ENCODE assay signal across 8 cellular contexts in genomic region chr1:186605762-186606350, GRCh38.
DNase-seq lines count a peak whose midpoint lies in the region; ATAC-seq and TF ChIP-seq lines count a peak whose summit lies in the region.

No MANE protein-coding gene starts in this region.

- H3K9me3 Mint-ChIP-seq in endodermal cell (no peaks in the 10 kb centered on the region), nephron (peaks cover 13% of the 10 kb centered on the region)

- WGBS in endodermal cell (ENCODE audit: insufficient coverage in 1 of 2, insufficient read length in 1 of 2), 2 experiments = 39% methylated on average over 4 of the region's 4 CpGs; no CpG with 5 or more reads in 1 of the 2 experiments

- H3K27ac Mint-ChIP-seq in endodermal cell = no peak overlapping the region
- H3K27ac Mint-ChIP-seq in nephron = no peak overlapping the region

- no peak overlapping the region for H3K27ac ChIP-seq in endodermal cell (ENCODE audit: low read depth, low read length)

- H3K27me3 Mint-ChIP-seq in endodermal cell (ENCODE audit: insufficient read depth) (no peaks in the 10 kb centered on the region), nephron (ENCODE audit: low read depth) (no peaks in the 10 kb centered on the region)

- H3K9ac ChIP-seq in endodermal cell (ENCODE audit: extremely low read depth, low read length, poor library complexity, severe bottlenecking) = no peak overlapping the region

- H3K4me3 Mint-ChIP-seq in endodermal cell (no peak overlapping the region), nephron (no peak overlapping the region)

- peaks cover 9% of the 10 kb centered on the region for H3K9me3 ChIP-seq in endodermal cell (ENCODE audit: control insufficient read depth, low read length)

- no peaks in the 10 kb centered on the region for H3K4me1 Mint-ChIP-seq in endodermal cell
- no peaks in the 10 kb centered on the region for H3K4me1 Mint-ChIP-seq in nephron

- ATAC-seq in GM19452 (IDR thresholded peaks at IDR 0.05; ENCODE audit: unreplicated experiment) (peak; percentile 67), GM19023 (IDR thresholded peaks at IDR 0.05; ENCODE audit: unreplicated experiment) (no peak)

- H3K27me3 ChIP-seq in endodermal cell (ENCODE audit: control insufficient read depth, insufficient read depth, low read length, poor library complexity, severe bottlenecking) = no peaks in the 10 kb centered on the region

- no peaks in the 10 kb centered on the region for H3K36me3 ChIP-seq in endodermal cell (ENCODE audit: control insufficient read depth, insufficient read depth, low read length)

- no peaks in the 10 kb centered on the region for H3K4me1 ChIP-seq in endodermal cell (ENCODE audit: control insufficient read depth, insufficient read depth, low read length)

- DNase-seq in Daoy (ENCODE audit: low read depth) (peak; percentile 68), HS-5 (ENCODE audit: low read depth) (peak; percentile 19), SKM-1 (lab: John Stamatoyannopoulos, UW; ENCODE audit: unreplicated experiment) (peak; percentile 58), endodermal cell (peak; percentile 88), GF-D8 (lab: John Stamatoyannopoulos, UW) (no peak)

- no peak overlapping the region for H3K4me3 ChIP-seq in endodermal cell (ENCODE audit: low read length)

- TF ChIP-seq CTCF in endodermal cell (conservative IDR thresholded peaks at IDR 0.05) (peak; percentile 93), nephron (IDR thresholded peaks at IDR 0.05; ENCODE audit: unreplicated experiment in 3 of 3) (peak; percentile 47 to 58 (median 50))

- H3K36me3 Mint-ChIP-seq in endodermal cell (ENCODE audit: low read depth) = no peaks in the 10 kb centered on the region
- no peaks in the 10 kb centered on the region for H3K36me3 Mint-ChIP-seq in nephron (ENCODE audit: low read depth)
